ENCODE assay signal across 15 cellular contexts in the genomic region with DNA sequence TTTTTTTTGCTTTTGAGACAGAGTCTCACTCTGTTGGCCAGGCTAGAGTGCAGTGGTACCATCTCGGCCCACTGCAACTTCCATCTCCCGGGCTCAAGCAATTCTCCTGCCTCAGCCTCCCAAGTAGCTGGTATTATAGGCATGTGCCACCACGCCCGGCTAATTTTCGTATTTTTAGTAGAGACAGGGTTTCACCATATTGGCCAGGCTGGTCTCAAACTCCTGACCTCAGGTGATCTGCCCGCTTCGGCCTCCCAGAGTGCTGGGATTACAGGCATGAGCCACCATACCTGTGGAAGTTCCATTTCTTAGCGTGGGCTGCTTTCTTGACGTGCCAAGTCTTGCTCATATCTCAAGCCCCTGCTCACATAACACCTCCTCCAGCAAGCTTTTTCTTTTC. TPM values are rescaled to one million over a fixed set of nuclear protein-coding genes. Genes with fewer than 3 reads are reported as not detected.
DNase-seq lines count a peak whose midpoint lies in the region; ATAC-seq and TF ChIP-seq lines count a peak whose summit lies in the region.
"Not testable (repeated sequence)": the region's sequence is repeated elsewhere in the genome, so short reads cannot be mapped to it uniquely, and the experiment has no call there.
"Had no signal": no experiment of that assay in that cellular context is flagged by ENCODE, and none has a peak within 500 bp of the region (broad histone marks: within the 10 kb centered on the region; RNA-seq: fewer than 3 reads in every experiment).

No MANE protein-coding gene starts in this region.

- POLR2A ChIA-PET in RWPE1 (lab: Yijun Ruan, JAX; ENCODE audit: low non-redundant PET), result not testable (repeated sequence)

- not testable (repeated sequence) for ATAC-seq in upper lobe of right lung

- DNase-seq in RWPE1 (ENCODE audit: low spot score); ascending aorta (ENCODE audit: low spot score in 2 of 2); tibial artery: not testable (repeated sequence)
- DNase-seq in coronary artery (ENCODE audit: low spot score), result peak; percentile 17
- peak; percentile 67 for DNase-seq in mesenteric fat pad (ENCODE audit: low spot score)
- DNase-seq in upper lobe of right lung, result peak; percentile 11

- not testable (repeated sequence) for TF ChIP-seq CTCF in RWPE1 (conservative IDR thresholded peaks at IDR 0.05; ENCODE audit: low read depth); ascending aorta (IDR thresholded peaks at IDR 0.05); coronary artery (IDR thresholded peaks at IDR 0.05); parathyroid adenoma (IDR thresholded peaks at IDR 0.05); tibial artery (IDR thresholded peaks at IDR 0.05); upper lobe of right lung (IDR thresholded peaks at IDR 0.05)

- not testable (repeated sequence) for H3K4me3 ChIP-seq in ascending aorta; coronary artery; parathyroid adenoma (ENCODE audit: low read depth, low read length); tibial artery; upper lobe of right lung

- intact Hi-C loops in ascending aorta (cut with DNase I); tibial artery (cut with DNase I; ENCODE audit: low total_unique reads); upper lobe of right lung (cut with DNase I): not testable (repeated sequence)

- CTCF ChIA-PET in RWPE1 (lab: Yijun Ruan, JAX), result not testable (repeated sequence)

- not testable (repeated sequence) for H3K36me3 ChIP-seq in ascending aorta; parathyroid adenoma (ENCODE audit: control insufficient read depth, insufficient read depth, low read length); tibial artery; upper lobe of right lung

- not testable (repeated sequence) for H3K4me2 ChIP-seq in parathyroid adenoma (ENCODE audit: low read length)

- not testable (repeated sequence) for H3K4me1 ChIP-seq in ascending aorta, parathyroid adenoma, upper lobe of right lung
- H3K4me1 ChIP-seq in tibial artery, result peaks cover 0 to 18% (median 5%) of the 10 kb centered on the region in 4 donors

- H3K9me3 ChIP-seq in ascending aorta; parathyroid adenoma (ENCODE audit: control insufficient read depth, low read length); tibial artery; upper lobe of right lung: not testable (repeated sequence)

- not testable (repeated sequence) for H2AFZ ChIP-seq in parathyroid adenoma

- H3K27ac ChIP-seq in RWPE1 (peak overlapping the region; percentile 65), ascending aorta (peak overlapping the region; percentile 61 to 63), parathyroid adenoma (peak overlapping the region; percentile 29), tibial artery (peak overlapping the region; percentile 52 to 71)
- not testable (repeated sequence) for H3K27ac ChIP-seq in coronary artery, upper lobe of right lung

- H3K27me3 ChIP-seq in ascending aorta; parathyroid adenoma (ENCODE audit: control insufficient read depth, insufficient read depth, low read length); tibial artery; upper lobe of right lung: not testable (repeated sequence)

- not testable (repeated sequence) for H3K79me2 ChIP-seq in parathyroid adenoma

- not testable (repeated sequence) for H3K9ac ChIP-seq in parathyroid adenoma

RNA-seq across cellular contexts. Expression of gene NBL1, which starts 9.0 kb away (rescaled TPM):
- total RNA-seq in ascending aorta (157 TPM), mesenteric fat pad (126 TPM), upper lobe of right lung (218 TPM)

RNA-seq across cellular contexts. Expression of gene HTR6, which starts 29.6 kb away (rescaled TPM):
- total RNA-seq in ascending aorta, result not detected
- total RNA-seq in mesenteric fat pad, result not detected
- total RNA-seq in upper lobe of right lung, result not detected
- total RNA-seq: A172; A673; B cell; Caco-2; Calu3; CD4-positive, CD25-positive, alpha-beta regulatory T cell; CD8-positive, alpha-beta memory T cell; Daoy had no signal
